Comparison of ENCODE assay signal across 7 cellular contexts in the genomic region with DNA sequence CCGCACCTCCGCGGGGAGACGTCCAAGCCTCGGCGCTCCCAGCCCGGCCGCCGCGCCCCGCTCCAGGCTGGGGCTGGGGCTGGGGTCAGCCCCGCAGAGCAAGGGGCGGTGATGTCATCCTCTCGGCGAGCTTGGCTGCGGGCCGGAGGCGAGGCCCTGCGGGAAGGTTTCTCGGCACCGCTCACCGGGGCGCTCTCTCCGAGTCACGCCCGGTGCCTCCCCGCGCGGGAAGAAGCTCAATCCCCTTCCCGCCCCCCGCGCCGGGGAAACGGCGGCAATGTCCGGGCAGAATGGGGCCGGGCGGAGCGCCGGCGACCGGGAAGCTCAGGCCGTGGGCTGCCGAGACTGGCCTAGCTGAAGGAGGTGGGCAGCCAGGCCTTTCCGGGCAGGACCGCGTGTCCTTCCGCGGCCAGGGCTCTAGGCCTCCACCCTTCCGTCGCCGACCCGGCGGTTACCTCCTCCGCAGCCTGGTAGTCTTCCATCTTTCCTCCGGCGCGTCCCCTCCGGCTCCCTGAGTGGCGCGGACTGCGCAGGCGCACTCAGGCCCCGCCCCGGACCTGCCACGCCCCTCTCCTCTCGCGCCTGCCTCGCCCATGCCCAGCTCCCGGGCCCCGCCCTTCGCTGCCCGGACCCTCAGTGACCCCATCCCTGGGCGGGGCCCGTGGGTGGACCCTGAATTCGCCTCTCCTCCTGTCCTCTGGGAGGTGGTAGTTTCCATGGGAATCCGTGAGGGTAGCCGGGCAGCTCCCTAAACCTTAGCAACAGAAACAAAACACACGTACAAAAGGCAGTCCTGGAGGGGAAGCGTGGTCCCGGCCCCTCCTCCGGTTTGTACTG.
DNase-seq lines count a peak whose midpoint lies in the region; ATAC-seq and TF ChIP-seq lines count a peak whose summit lies in the region.

DYNLT1 (minus strand) TSS at position 517 of the 837 bp plus-strand sequence; CDS start at position 482, 35 bp downstream.

- ATAC-seq in GM18502 (IDR thresholded peaks at IDR 0.05; ENCODE audit: poor library complexity, unreplicated experiment) (peak; percentile 64), HG02884 (IDR thresholded peaks at IDR 0.05; ENCODE audit: unreplicated experiment) (peak; percentile 56)

- H3K4me3 ChIP-seq in astrocyte of the spinal cord (ENCODE audit: low read depth, low read length) (peak within 1 kb of the TSS; percentile 88), retinal pigment epithelial cell (ENCODE audit: low read length) (peak within 1 kb of the TSS; percentile 75)

- no peak for TF ChIP-seq CTCF in astrocyte of the spinal cord (IDR thresholded peaks at IDR 0.05; ENCODE audit: low read depth, low read length)
- TF ChIP-seq CTCF in retinal pigment epithelial cell (conservative IDR thresholded peaks at IDR 0.05; ENCODE audit: low read depth, low read length) = no peak

- in situ Hi-C loops in astrocyte of the spinal cord (cut with HindIII; ENCODE audit: low sequenced_read_pairs) = no loop called here

- DNase-seq in NCI-H187 (lab: John Stamatoyannopoulos, UW) = peak; percentile 84 to 85
- peak; percentile 89 for DNase-seq in T1000 (lab: John Stamatoyannopoulos, UW)
- peak; percentile 94 for DNase-seq in astrocyte of the spinal cord (ENCODE audit: low read depth, low spot score)
- DNase-seq in hippocampal formation (lab: John Stamatoyannopoulos, UW) = peak; percentile 81 to 85
- peak; percentile 71 for DNase-seq in retinal pigment epithelial cell (ENCODE audit: low read depth)

Comparison
In these comparisons a context has a peak if more than half of its experiments do, and no peak if none do; other contexts are left out.
1. Peak in every context shown above with its lines: DNase-seq, ATAC-seq and H3K4me3 ChIP-seq.